In the genomic region with DNA sequence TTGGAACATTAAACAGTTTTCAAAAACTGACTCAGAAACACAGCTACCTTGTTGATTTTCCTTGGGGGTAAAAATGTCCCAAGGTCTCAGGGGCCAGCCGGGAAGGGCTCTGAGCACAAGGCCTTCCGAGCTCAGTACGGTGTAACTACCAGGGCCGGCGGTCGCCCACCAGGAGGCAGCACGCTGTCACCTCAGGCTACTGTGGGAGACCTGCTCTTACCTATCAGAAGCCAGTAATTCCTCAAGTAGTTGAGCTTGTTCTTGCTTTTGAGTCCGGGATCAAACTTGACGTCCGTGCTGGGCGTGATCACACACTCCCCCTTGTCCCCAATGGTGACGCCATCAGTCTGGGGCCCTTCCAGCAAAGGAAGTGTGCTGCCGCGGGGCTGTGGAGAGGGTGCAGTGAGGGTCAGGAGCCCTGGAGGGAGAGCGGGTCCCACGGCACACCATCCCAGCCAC, we compare ENCODE assay signal across 8 cellular contexts. TPM values are rescaled to one million over a fixed set of nuclear protein-coding genes. Genes with fewer than 3 reads are reported as not detected.
DNase-seq lines count a peak whose midpoint lies in the region; ATAC-seq and TF ChIP-seq lines count a peak whose summit lies in the region.

No MANE protein-coding gene starts in this region.

- no peak for ATAC-seq in HG02938 (IDR thresholded peaks at IDR 0.05; ENCODE audit: unreplicated experiment)

- DNase-seq in RPMI7951 (ENCODE audit: low read depth): peak; percentile 9
- DNase-seq in adipocyte (ENCODE audit: low read depth): peak; percentile 4
- peak; percentile 63 for DNase-seq in iPS DF 19.7 (ENCODE audit: low read depth, low spot score)
- DNase-seq in stimulated activated CD4-positive, alpha-beta T cell treated with anti-CD3 and anti-CD28 coated beads, Interleukin-15, amount 100 ng/mL, for 24 hours: peak; percentile 59
- DNase-seq in NCI-H526 treated with DMSO at 0.1 percent for 48 hours (lab: John Stamatoyannopoulos, UW): no peak
- DNase-seq in NCI-H2107 (lab: John Stamatoyannopoulos, UW): no peak

- peaks cover 69% of the 10 kb centered on the region for H3K36me3 ChIP-seq in adipocyte (ENCODE audit: control insufficient read depth, insufficient read depth, low read length, severe bottlenecking)

- H3K4me3 ChIP-seq in adipocyte (ENCODE audit: low read length): no peak overlapping the region

- peak; percentile 66 for TF ChIP-seq CTCF in GM12874 (IDR thresholded peaks at IDR 0.05; ENCODE audit: insufficient read depth, low read depth, low read length)

- H3K27me3 ChIP-seq in adipocyte (replicated peaks; ENCODE audit: control insufficient read depth, insufficient read depth, low read length): no peaks in the 10 kb centered on the region

- peaks cover 5% of the 10 kb centered on the region for H3K9me3 ChIP-seq in adipocyte (ENCODE audit: control insufficient read depth, low read length)

- no peaks in the 10 kb centered on the region for H3K4me1 ChIP-seq in adipocyte (ENCODE audit: control insufficient read depth, insufficient read depth, low read length)

- no peak overlapping the region for H3K9ac ChIP-seq in adipocyte (ENCODE audit: low read length)

RNA-seq across cellular contexts. Expression of gene ICAM2, which starts 43.4 kb away (rescaled TPM):
- not detected in 2 replicates for total RNA-seq in RPMI7951 (2014; rRNA removed; shearing (Covaris generic))

Comparison
In these comparisons a context has a peak if more than half of its experiments do, and no peak if none do; other contexts are left out.
1. DNase-seq: peak in RPMI7951 (single experiment), adipocyte (single experiment), iPS DF 19.7 (single experiment) and stimulated activated CD4-positive, alpha-beta T cell treated with anti-CD3 and anti-CD28 coated beads, Interleukin-15, amount 100 ng/mL, for 24 hours (single experiment); none in NCI-H526 treated with DMSO at 0.1 percent for 48 hours (single experiment) and NCI-H2107 (single experiment).